ENCODE assay signal across 1 cellular context in genomic region chr14:33792387-33793368, GRCh38.
A peak's percentile ranks its signal among the peaks of the same experiment; 100 is the strongest.
TF ChIP-seq lines count a peak whose summit lies in the region.

No MANE protein-coding gene starts in this region.

TF ChIP-seq in HEK293, 187 proteins besides CTCF, POLR2A, EP300 and RAD21 (continued from another document):
- TF ChIP-seq ZBTB11 (tag by site-specific recombination; conservative IDR thresholded peaks at IDR 0.05; ENCODE audit: low read depth) (peak; percentile 42; the same call in 1 of the 2 replicates), SP7 (tag by site-specific recombination; IDR thresholded peaks at IDR 0.05) (peak; percentile 38; the same call in 1 of the 2 replicates), ZNF664 (tag by site-specific recombination; IDR thresholded peaks at IDR 0.05) (peak; percentile 90), ZNF394 (tag by site-specific recombination; IDR thresholded peaks at IDR 0.05; ENCODE audit: borderline replicate concordance) (no peak), ZNF16 (tag by site-specific recombination; IDR thresholded peaks at IDR 0.05; ENCODE audit: low read depth) (no peak), KLF1 (tag by site-specific recombination; IDR thresholded peaks at IDR 0.05) (no peak), OSR2 (tag by site-specific recombination; IDR thresholded peaks at IDR 0.05) (0 out of 2 replicates have a peak, but pooled peaks have one; percentile 17), ZNF221 (tag by site-specific recombination; IDR thresholded peaks at IDR 0.05; ENCODE audit: borderline replicate concordance) (no peak), ZNF354C (tag by site-specific recombination; IDR thresholded peaks at IDR 0.05; ENCODE audit: borderline replicate concordance, low read depth) (no peak), HOXC10 (CRISPR knock-in tag; IDR thresholded peaks at IDR 0.05) (no peak), GLIS2 (tag by site-specific recombination; IDR thresholded peaks at IDR 0.05) (no peak), ZNF626 (tag by site-specific recombination; IDR thresholded peaks at IDR 0.05) (no peak), ZNF600 (tag by site-specific recombination; IDR thresholded peaks at IDR 0.05) (no peak), ZNF548 (tag by site-specific recombination; IDR thresholded peaks at IDR 0.05) (no peak), SCRT1 (tag by site-specific recombination; IDR thresholded peaks at IDR 0.05; ENCODE audit: borderline replicate concordance) (no peak), HOXA7 (CRISPR knock-in tag; IDR thresholded peaks at IDR 0.05; ENCODE audit: borderline replicate concordance) (no peak), ZNF585B (tag by site-specific recombination; IDR thresholded peaks at IDR 0.05) (no peak), ZNF623 (tag by site-specific recombination; IDR thresholded peaks at IDR 0.05) (no peak), OVOL3 (tag by site-specific recombination; IDR thresholded peaks at IDR 0.05) (no peak), ZNF324 (tag by site-specific recombination; IDR thresholded peaks at IDR 0.05) (no peak), ZEB2 (tag by site-specific recombination; IDR thresholded peaks at IDR 0.05) (peak; percentile 28; the same call in 1 of the 2 replicates), ZNF707 (tag by site-specific recombination; IDR thresholded peaks at IDR 0.05) (no peak), ZNF157 (tag by site-specific recombination; IDR thresholded peaks at IDR 0.05) (no peak), ZNF654 (tag by site-specific recombination; IDR thresholded peaks at IDR 0.05; ENCODE audit: low read depth) (peak; percentile 93), ZNF837 (tag by site-specific recombination; IDR thresholded peaks at IDR 0.05) (no peak), ZBTB8A (tag by site-specific recombination; IDR thresholded peaks at IDR 0.05) (peak; percentile 40; the same call in 1 of the 2 replicates), SP2 (tag by site-specific recombination; IDR thresholded peaks at IDR 0.05) (no peak), ZNF621 (tag by site-specific recombination; IDR thresholded peaks at IDR 0.05) (no peak), ZNF114 (tag by site-specific recombination; IDR thresholded peaks at IDR 0.05) (no peak), ZSCAN30 (tag by site-specific recombination; IDR thresholded peaks at IDR 0.05) (peak; percentile 56; the same call in 1 of the 2 replicates), REPIN1 (tag by site-specific recombination; IDR thresholded peaks at IDR 0.05; ENCODE audit: low read depth) (no peak), FEZF1 (tag by site-specific recombination; IDR thresholded peaks at IDR 0.05) (peak; percentile 56), ZNF274 (IDR thresholded peaks at IDR 0.05; ENCODE audit: low read length) (no peak), ZNF274 (tag by site-specific recombination; IDR thresholded peaks at IDR 0.05; ENCODE audit: borderline replicate concordance) (no peak), ZNF624 (tag by site-specific recombination; IDR thresholded peaks at IDR 0.05) (no peak), ZNF560 (tag by site-specific recombination; IDR thresholded peaks at IDR 0.05; ENCODE audit: borderline replicate concordance) (no peak), AEBP2 (tag by site-specific recombination; IDR thresholded peaks at IDR 0.05; ENCODE audit: borderline replicate concordance) (no peak), ZNF362 (tag by site-specific recombination; IDR thresholded peaks at IDR 0.05) (peak; percentile 78; the same call in 1 of the 2 replicates), ZBTB17 (tag by site-specific recombination; IDR thresholded peaks at IDR 0.05) (peak; percentile 20; the same call in 1 of the 2 replicates), ZNF302 (tag by site-specific recombination; IDR thresholded peaks at IDR 0.05; ENCODE audit: low read depth) (no peak), ZNF521 (tag by site-specific recombination; IDR thresholded peaks at IDR 0.05) (no peak), SCRT2 (tag by site-specific recombination; IDR thresholded peaks at IDR 0.05) (no peak), ZNF561 (tag by site-specific recombination; IDR thresholded peaks at IDR 0.05; ENCODE audit: borderline replicate concordance) (peak; percentile 54; the same call in 1 of the 2 replicates), PRDM6 (tag by site-specific recombination; IDR thresholded peaks at IDR 0.05) (peak; percentile 48), ZNF76 (tag by site-specific recombination; IDR thresholded peaks at IDR 0.05; ENCODE audit: borderline replicate concordance, low read depth) (no peak; the same call in 1 of the 2 replicates), GFI1B (tag by site-specific recombination; IDR thresholded peaks at IDR 0.05) (no peak), SP3 (tag by site-specific recombination; IDR thresholded peaks at IDR 0.05) (no peak), ZNF426 (tag by site-specific recombination; IDR thresholded peaks at IDR 0.05) (no peak)
- TF ChIP-seq, protein P1, sequence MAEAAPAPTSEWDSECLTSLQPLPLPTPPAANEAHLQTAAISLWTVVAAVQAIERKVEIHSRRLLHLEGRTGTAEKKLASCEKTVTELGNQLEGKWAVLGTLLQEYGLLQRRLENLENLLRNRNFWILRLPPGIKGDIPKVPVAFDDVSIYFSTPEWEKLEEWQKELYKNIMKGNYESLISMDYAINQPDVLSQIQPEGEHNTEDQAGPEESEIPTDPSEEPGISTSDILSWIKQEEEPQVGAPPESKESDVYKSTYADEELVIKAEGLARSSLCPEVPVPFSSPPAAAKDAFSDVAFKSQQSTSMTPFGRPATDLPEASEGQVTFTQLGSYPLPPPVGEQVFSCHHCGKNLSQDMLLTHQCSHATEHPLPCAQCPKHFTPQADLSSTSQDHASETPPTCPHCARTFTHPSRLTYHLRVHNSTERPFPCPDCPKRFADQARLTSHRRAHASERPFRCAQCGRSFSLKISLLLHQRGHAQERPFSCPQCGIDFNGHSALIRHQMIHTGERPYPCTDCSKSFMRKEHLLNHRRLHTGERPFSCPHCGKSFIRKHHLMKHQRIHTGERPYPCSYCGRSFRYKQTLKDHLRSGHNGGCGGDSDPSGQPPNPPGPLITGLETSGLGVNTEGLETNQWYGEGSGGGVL (tag by site-specific recombination; IDR thresholded peaks at IDR 0.05): no peak
- TF ChIP-seq, protein P2, sequence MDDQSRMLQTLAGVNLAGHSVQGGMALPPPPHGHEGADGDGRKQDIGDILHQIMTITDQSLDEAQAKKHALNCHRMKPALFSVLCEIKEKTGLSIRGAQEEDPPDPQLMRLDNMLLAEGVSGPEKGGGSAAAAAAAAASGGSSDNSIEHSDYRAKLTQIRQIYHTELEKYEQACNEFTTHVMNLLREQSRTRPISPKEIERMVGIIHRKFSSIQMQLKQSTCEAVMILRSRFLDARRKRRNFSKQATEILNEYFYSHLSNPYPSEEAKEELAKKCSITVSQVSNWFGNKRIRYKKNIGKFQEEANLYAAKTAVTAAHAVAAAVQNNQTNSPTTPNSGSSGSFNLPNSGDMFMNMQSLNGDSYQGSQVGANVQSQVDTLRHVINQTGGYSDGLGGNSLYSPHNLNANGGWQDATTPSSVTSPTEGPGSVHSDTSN (CRISPR knock-in tag; IDR thresholded peaks at IDR 0.05): no peak
- TF ChIP-seq, protein P3, sequence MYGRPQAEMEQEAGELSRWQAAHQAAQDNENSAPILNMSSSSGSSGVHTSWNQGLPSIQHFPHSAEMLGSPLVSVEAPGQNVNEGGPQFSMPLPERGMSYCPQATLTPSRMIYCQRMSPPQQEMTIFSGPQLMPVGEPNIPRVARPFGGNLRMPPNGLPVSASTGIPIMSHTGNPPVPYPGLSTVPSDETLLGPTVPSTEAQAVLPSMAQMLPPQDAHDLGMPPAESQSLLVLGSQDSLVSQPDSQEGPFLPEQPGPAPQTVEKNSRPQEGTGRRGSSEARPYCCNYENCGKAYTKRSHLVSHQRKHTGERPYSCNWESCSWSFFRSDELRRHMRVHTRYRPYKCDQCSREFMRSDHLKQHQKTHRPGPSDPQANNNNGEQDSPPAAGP (tag by site-specific recombination; IDR thresholded peaks at IDR 0.05): no peak
